1 cellular context compared by ENCODE assay signal in genomic region chr7:106312906-106313305, GRCh38.
TF ChIP-seq lines count a peak whose summit lies in the region.

No MANE protein-coding gene starts in this region.

TF ChIP-seq in endothelial cell of umbilical vein, 7 proteins besides CTCF, POLR2A, EP300 and RAD21 (continued from another document):
- no peak for TF ChIP-seq MAX (IDR thresholded peaks at IDR 0.05; ENCODE audit: insufficient read depth, insufficient read length)
